Comparison of ENCODE assay signal across 10 cellular contexts in genomic region chr18:10131036-10131774, GRCh38.
DNase-seq lines count a peak whose midpoint lies in the region; ATAC-seq lines count a peak whose summit lies in the region.
"Had no signal": no experiment of that assay in that cellular context is flagged by ENCODE, and none has a peak within 500 bp of the region (broad histone marks: within the 10 kb centered on the region; RNA-seq: fewer than 3 reads in every experiment).

No MANE protein-coding gene starts in this region.

- 0 out of 2 replicates have a peak overlapping the region, but pooled peaks have one; percentile 5 for H3K4me3 ChIP-seq in HAP-1
- peak overlapping the region; percentile 15 for H3K4me3 ChIP-seq in NT2/D1 (ENCODE audit: insufficient read length, low read depth)
- peak overlapping the region; percentile 42 for H3K4me3 ChIP-seq in iPS-11a (ENCODE audit: low read depth, low read length)
- peak overlapping the region; percentile 47 for H3K4me3 ChIP-seq in rectal smooth muscle tissue (ENCODE audit: low read length)

- no peak overlapping the region for H3K27ac ChIP-seq in rectal smooth muscle tissue (ENCODE audit: low read depth, low read length)

- H3K4me1 ChIP-seq in HAP-1, result no peaks in the 10 kb centered on the region
- peaks cover 2% of the 10 kb centered on the region for H3K4me1 ChIP-seq in NT2/D1 (ENCODE audit: insufficient read depth, insufficient read length)
- H3K4me1 ChIP-seq in rectal smooth muscle tissue (ENCODE audit: control insufficient read depth, insufficient read depth, low read length), result no peaks in the 10 kb centered on the region

- DNase-seq in HAP-1 (ENCODE audit: low spot score in 2 of 2) (peak in 1 of 2 experiments; percentile 8), NT2/D1 (ENCODE audit: low read depth, low spot score) (no peak), GM19240 (ENCODE audit: insufficient read length, low spot score) (no peak), GF-D8 (lab: John Stamatoyannopoulos, UW) (no peak)
- DNase-seq in activated CD8-positive, alpha-beta T cell treated with anti-CD3 and anti-CD28 coated beads, Interleukin-2, amount 10 ng/mL, durations not matched to agents 7 days and 5 days, result no peak
- DNase-seq: activated T-cell treated with anti-CD3 and anti-CD28 coated beads, Interleukin-2, amount 50 U/mL, for 4 hours; NCI-H446 had no signal

- H3K27ac Mint-ChIP-seq in activated CD8-positive, alpha-beta T cell treated with anti-CD3 and anti-CD28 coated beads, Interleukin-2, amount 10 ng/mL, durations not matched to agents 7 days and 5 days, result no peak overlapping the region

- in situ Hi-C loops in HAP-1 (cut with MboI; ENCODE audit: low sequenced_read_pairs), result no loop called here

- H3K36me3 ChIP-seq in HAP-1 (replicated peaks) (no peaks in the 10 kb centered on the region), NT2/D1 (ENCODE audit: insufficient read depth, insufficient read length, low read length) (no peaks in the 10 kb centered on the region), rectal smooth muscle tissue (ENCODE audit: control insufficient read depth, insufficient read depth, low read length) (no peaks in the 10 kb centered on the region)

- no peaks in the 10 kb centered on the region for H3K27me3 ChIP-seq in HAP-1 (ENCODE audit: low read depth)
- no peaks in the 10 kb centered on the region for H3K27me3 ChIP-seq in NT2/D1 (ENCODE audit: insufficient read depth, insufficient read length)
- peaks cover 5% of the 10 kb centered on the region for H3K27me3 ChIP-seq in rectal smooth muscle tissue (ENCODE audit: control insufficient read depth, insufficient read depth, low read length)

- H3K9me3 Mint-ChIP-seq in activated CD8-positive, alpha-beta T cell treated with anti-CD3 and anti-CD28 coated beads, Interleukin-2, amount 10 ng/mL, durations not matched to agents 7 days and 5 days (ENCODE audit: insufficient read depth), result no peaks in the 10 kb centered on the region
- H3K9me3 Mint-ChIP-seq: activated T-cell treated with anti-CD3 and anti-CD28 coated beads, Interleukin-2, amount 50 U/mL, for 4 hours had no signal

- ATAC-seq in activated CD8-positive, alpha-beta T cell treated with anti-CD3 and anti-CD28 coated beads, Interleukin-2, amount 10 ng/mL, durations not matched to agents 7 days and 5 days, result no peak
- no peak for ATAC-seq in GM18861 (IDR thresholded peaks at IDR 0.05; ENCODE audit: unreplicated experiment)
- ATAC-seq: activated T-cell treated with anti-CD3 and anti-CD28 coated beads, Interleukin-2, amount 50 U/mL, for 4 hours had no signal

- POLR2A ChIA-PET in activated CD8-positive, alpha-beta T cell treated with anti-CD3 and anti-CD28 coated beads, Interleukin-2, amount 10 ng/mL, durations not matched to agents 7 days and 5 days (lab: Charles Lee), result no interaction called here

- peak overlapping the region; percentile 50 for H3K9ac ChIP-seq in NT2/D1 (ENCODE audit: insufficient read length, low read depth)
- no peak overlapping the region for H3K9ac ChIP-seq in rectal smooth muscle tissue (ENCODE audit: low read length)

- H3K4me1 Mint-ChIP-seq in activated CD8-positive, alpha-beta T cell treated with anti-CD3 and anti-CD28 coated beads, Interleukin-2, amount 10 ng/mL, durations not matched to agents 7 days and 5 days (ENCODE audit: low read depth), result peaks cover 3% of the 10 kb centered on the region

- H3K27me3 Mint-ChIP-seq in activated CD8-positive, alpha-beta T cell treated with anti-CD3 and anti-CD28 coated beads, Interleukin-2, amount 10 ng/mL, durations not matched to agents 7 days and 5 days (ENCODE audit: low read depth), result peaks cover 30% of the 10 kb centered on the region

- no peaks in the 10 kb centered on the region for H3K9me3 ChIP-seq in HAP-1
- no peaks in the 10 kb centered on the region for H3K9me3 ChIP-seq in NT2/D1 (ENCODE audit: insufficient read depth, low read length)

- CTCF ChIA-PET in activated CD8-positive, alpha-beta T cell treated with anti-CD3 and anti-CD28 coated beads, Interleukin-2, amount 10 ng/mL, durations not matched to agents 7 days and 5 days (lab: Charles Lee), result no interaction called here

- no peak overlapping the region for H3K4me3 Mint-ChIP-seq in activated CD8-positive, alpha-beta T cell treated with anti-CD3 and anti-CD28 coated beads, Interleukin-2, amount 10 ng/mL, durations not matched to agents 7 days and 5 days
- H3K4me3 Mint-ChIP-seq: activated T-cell treated with anti-CD3 and anti-CD28 coated beads, Interleukin-2, amount 50 U/mL, for 4 hours had no signal

- H3K36me3 Mint-ChIP-seq in activated CD8-positive, alpha-beta T cell treated with anti-CD3 and anti-CD28 coated beads, Interleukin-2, amount 10 ng/mL, durations not matched to agents 7 days and 5 days (ENCODE audit: low read depth), result no peaks in the 10 kb centered on the region
